Comparison of ENCODE assay signal across 32 cellular contexts in genomic region chr1:167322483-167322882, GRCh38.
"Had no signal": no experiment of that assay in that cellular context is flagged by ENCODE, and none has a peak within 500 bp of the region (broad histone marks: within the 10 kb centered on the region; RNA-seq: fewer than 3 reads in every experiment).

No MANE protein-coding gene starts in this region.

- H3K4me3 ChIP-seq: adrenal gland, body of pancreas, esophagus squamous epithelium, gastroesophageal sphincter, heart right ventricle had no signal

- H3K4me1 ChIP-seq: adrenal gland, body of pancreas, esophagus squamous epithelium, gastroesophageal sphincter, heart right ventricle had no signal

- H3K27me3 Mint-ChIP-seq: activated CD8-positive, alpha-beta T cell treated with anti-CD3 and anti-CD28 coated beads for 36 hours; activated naive CD8-positive, alpha-beta T cell; activated naive CD8-positive, alpha-beta T cell treated with anti-CD3 and anti-CD28 coated beads, Interleukin-2, amount 50 U/mL, for 24 hours; activated T-helper 17 cell treated with anti-CD3 and anti-CD28 coated beads, Interleukin-2, amount 50 U/mL, for 72 hours; effector memory CD8-positive, alpha-beta T cell had no signal

- H3K27ac ChIP-seq: adrenal gland, body of pancreas, epithelial cell of prostate, esophagus squamous epithelium, gastroesophageal sphincter, heart right ventricle had no signal

- ATAC-seq: activated CD8-positive, alpha-beta T cell treated with anti-CD3 and anti-CD28 coated beads for 36 hours; activated naive CD8-positive, alpha-beta T cell treated with anti-CD3 and anti-CD28 coated beads, Interleukin-2, amount 50 U/mL, for 24 hours; activated T-cell treated with anti-CD3 and anti-CD28 coated beads, Interleukin-2, amount 50 U/mL, for 4 hours; activated T-helper 17 cell treated with anti-CD3 and anti-CD28 coated beads, Interleukin-2, amount 50 U/mL, for 72 hours; body of pancreas; effector memory CD8-positive, alpha-beta T cell; gastroesophageal sphincter; heart right ventricle had no signal

- H3K4me3 Mint-ChIP-seq: activated CD8-positive, alpha-beta T cell treated with anti-CD3 and anti-CD28 coated beads for 36 hours; activated naive CD8-positive, alpha-beta T cell; activated naive CD8-positive, alpha-beta T cell treated with anti-CD3 and anti-CD28 coated beads, Interleukin-2, amount 50 U/mL, for 24 hours; activated T-cell treated with anti-CD3 and anti-CD28 coated beads, Interleukin-2, amount 50 U/mL, for 4 hours; activated T-helper 17 cell treated with anti-CD3 and anti-CD28 coated beads, Interleukin-2, amount 50 U/mL, for 72 hours; effector memory CD8-positive, alpha-beta T cell had no signal

- DNase-seq: activated CD4-positive, alpha-beta T cell treated with anti-CD3 and anti-CD28 coated beads for 48 hours; activated CD4-positive, alpha-beta T cell treated with anti-CD3 and anti-CD28 coated beads, Interleukin-2, amount 50 U/mL, for 1 hour; activated CD4-positive, alpha-beta T cell treated with anti-CD3 and anti-CD28 coated beads, Interleukin-2, amount 50 U/mL, for 48 hours; activated CD4-positive, CD25-positive, alpha-beta regulatory T cell; activated CD8-positive, alpha-beta memory T cell treated with anti-CD3 and anti-CD28 coated beads for 24 hours; activated CD8-positive, alpha-beta T cell treated with anti-CD3 and anti-CD28 coated beads for 36 hours; activated effector memory CD4-positive, alpha-beta T cell treated with Interleukin-2 at 50 U/mL for 16 hours; activated gamma-delta T cell treated with Interleukin-2 at 50 U/mL for 16 hours; activated naive CD4-positive, alpha-beta T cell treated with anti-CD3 and anti-CD28 coated beads, Interleukin-2, amount 50 U/mL, for 16 hours; activated naive CD4-positive, alpha-beta T cell treated with Interleukin-2 at 50 U/mL for 16 hours; activated naive CD8-positive, alpha-beta T cell treated with anti-CD3 and anti-CD28 coated beads, Interleukin-2, amount 50 U/mL, for 24 hours; activated T-cell treated with anti-CD3 and anti-CD28 coated beads, Interleukin-2, amount 50 U/mL, for 4 hours; adrenal gland; amygdala; aorta; body of pancreas; caudate nucleus; cortex of kidney; dermis blood vessel endothelial cell; effector CD4-positive, alpha-beta T cell; effector memory CD8-positive, alpha-beta T cell; esophagus squamous epithelium; foreskin melanocyte; heart right ventricle; T-helper 2 cell had no signal

- H3K27ac Mint-ChIP-seq: activated CD8-positive, alpha-beta T cell treated with anti-CD3 and anti-CD28 coated beads for 36 hours; activated naive CD8-positive, alpha-beta T cell; activated naive CD8-positive, alpha-beta T cell treated with anti-CD3 and anti-CD28 coated beads, Interleukin-2, amount 50 U/mL, for 24 hours; activated T-helper 17 cell treated with anti-CD3 and anti-CD28 coated beads, Interleukin-2, amount 50 U/mL, for 72 hours; effector memory CD8-positive, alpha-beta T cell had no signal

- FAIRE-seq: colon, endometrium, endothelial cell of umbilical vein had no signal

- H3K27me3 ChIP-seq: adrenal gland, body of pancreas, esophagus squamous epithelium, gastroesophageal sphincter, heart right ventricle had no signal

- H3K4me1 Mint-ChIP-seq: activated naive CD8-positive, alpha-beta T cell treated with anti-CD3 and anti-CD28 coated beads, Interleukin-2, amount 50 U/mL, for 24 hours; activated T-helper 17 cell treated with anti-CD3 and anti-CD28 coated beads, Interleukin-2, amount 50 U/mL, for 72 hours had no signal

- H3K36me3 ChIP-seq: adrenal gland had no signal
